In genomic region chr12:105882404-105882803, GRCh38 we compare ENCODE assay signal across 1 cellular context.
TF ChIP-seq lines count a peak whose summit lies in the region.

No MANE protein-coding gene starts in this region.

TF ChIP-seq in GM23338, 12 proteins besides CTCF, POLR2A, EP300 and RAD21 (continued from another document):
- TF ChIP-seq ZNF462 (CRISPR knock-in tag; IDR thresholded peaks at IDR 0.05) (no peak), ETS1 (IDR thresholded peaks at IDR 0.05) (no peak), NANOG (IDR thresholded peaks at IDR 0.05; ENCODE audit: borderline replicate concordance) (no peak), POLR2AphosphoS5 (IDR thresholded peaks at IDR 0.05; ENCODE audit: low read depth) (no peak), ZNF114 (CRISPR knock-in tag; IDR thresholded peaks at IDR 0.05) (no peak), REST (IDR thresholded peaks at IDR 0.05; ENCODE audit: unreplicated experiment) (no peak), JUNB (IDR thresholded peaks at IDR 0.05; ENCODE audit: unreplicated experiment) (no peak), EZH2 (IDR thresholded peaks at IDR 0.05; ENCODE audit: low read depth, unreplicated experiment) (no peak)
